ENCODE assay signal across 24 cellular contexts in the genomic region with DNA sequence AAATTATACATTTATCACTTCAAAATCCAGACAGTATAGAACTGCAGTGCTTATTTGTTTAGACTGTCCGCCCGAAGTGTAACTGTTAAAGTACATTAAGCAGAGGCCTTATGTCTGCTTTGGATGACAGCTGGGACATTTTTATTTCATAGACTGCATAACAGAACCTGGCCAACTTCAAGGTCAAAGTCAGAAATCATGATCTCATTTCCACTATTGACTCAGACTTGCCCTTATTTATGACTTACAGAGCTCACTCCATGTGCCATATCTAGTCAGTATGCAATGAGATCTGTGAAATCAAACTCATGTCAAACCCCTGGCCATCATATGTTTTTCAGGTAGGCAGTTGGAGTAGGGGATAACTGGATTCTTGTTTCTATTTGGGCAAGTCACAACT.
DNase-seq lines count a peak whose midpoint lies in the region; ATAC-seq, FAIRE-seq and TF ChIP-seq lines count a peak whose summit lies in the region.
"Had no signal": no experiment of that assay in that cellular context is flagged by ENCODE, and none has a peak within 500 bp of the region (broad histone marks: within the 10 kb centered on the region; RNA-seq: fewer than 3 reads in every experiment).

No MANE protein-coding gene starts in this region.

- no peaks in the 10 kb centered on the region for H4K20me1 ChIP-seq in smooth muscle cell (ENCODE audit: low read depth)

- peaks cover 8% of the 10 kb centered on the region for H3F3A ChIP-seq in smooth muscle cell (ENCODE audit: low read depth)

- peaks cover 6% of the 10 kb centered on the region for H3K4me1 ChIP-seq in smooth muscle cell (ENCODE audit: low read depth)
- H3K4me1 ChIP-seq: SJSA1 had no signal

- no peaks in the 10 kb centered on the region for H3K79me2 ChIP-seq in smooth muscle cell (ENCODE audit: low read depth)

- no peaks in the 10 kb centered on the region for H3K4me1 Mint-ChIP-seq in activated CD8-positive, alpha-beta T cell treated with anti-CD3 and anti-CD28 coated beads, Interleukin-2, amount 10 ng/mL, durations not matched to agents 7 days and 5 days (ENCODE audit: low read depth)
- H3K4me1 Mint-ChIP-seq: CD14-positive monocyte, IgD-negative memory B cell had no signal

- CTCF ChIA-PET in activated CD8-positive, alpha-beta T cell treated with anti-CD3 and anti-CD28 coated beads, Interleukin-2, amount 10 ng/mL, durations not matched to agents 7 days and 5 days (lab: Charles Lee), result no interaction called here

- no peak for ATAC-seq in activated CD8-positive, alpha-beta T cell treated with anti-CD3 and anti-CD28 coated beads, Interleukin-2, amount 10 ng/mL, durations not matched to agents 7 days and 5 days
- ATAC-seq: GM12878, HCT116 had no signal

- no peaks in the 10 kb centered on the region for H3K36me3 Mint-ChIP-seq in activated CD8-positive, alpha-beta T cell treated with anti-CD3 and anti-CD28 coated beads, Interleukin-2, amount 10 ng/mL, durations not matched to agents 7 days and 5 days (ENCODE audit: low read depth)
- H3K36me3 Mint-ChIP-seq: CD14-positive monocyte had no signal

- no peaks in the 10 kb centered on the region for H3K36me3 ChIP-seq in smooth muscle cell (ENCODE audit: low read depth)
- H3K36me3 ChIP-seq: SJSA1 had no signal

- no peaks in the 10 kb centered on the region for H3K9me3 Mint-ChIP-seq in activated CD8-positive, alpha-beta T cell treated with anti-CD3 and anti-CD28 coated beads, Interleukin-2, amount 10 ng/mL, durations not matched to agents 7 days and 5 days (ENCODE audit: insufficient read depth)
- H3K9me3 Mint-ChIP-seq: IgD-negative memory B cell had no signal

- H3K4me3 ChIP-seq in smooth muscle cell, result no peak overlapping the region
- H3K4me3 ChIP-seq: GM12878, PC-9, SJSA1 had no signal

- DNase-seq in DMS53 (lab: John Stamatoyannopoulos, UW) (peak; percentile 8), DMS53 treated with DMSO at 0.1 percent for 48 hours (lab: John Stamatoyannopoulos, UW; ENCODE audit: unreplicated experiment) (no peak), dermis blood vessel endothelial cell (peak; percentile 71), smooth muscle cell (lab: John Stamatoyannopoulos, UW; ENCODE audit: unreplicated experiment) (no peak), NK-92 (lab: John Stamatoyannopoulos, UW; ENCODE audit: unreplicated experiment) (no peak)
- DNase-seq in activated CD8-positive, alpha-beta T cell treated with anti-CD3 and anti-CD28 coated beads, Interleukin-2, amount 10 ng/mL, durations not matched to agents 7 days and 5 days, result no peak
- no peak for DNase-seq in activated effector memory CD4-positive, alpha-beta T cell treated with anti-CD3 and anti-CD28 coated beads, Interleukin-2, amount 50 U/mL, for 16 hours
- DNase-seq: 8988T, EL, GOT3, Karpas-422, NCI-H1048, NCI-H1436, NCI-H2029 treated with DMSO at 0.1 percent for 48 hours, NCI-H510A treated with DMSO at 0.1 percent for 48 hours, PC-9 had no signal

- peak; percentile 9 for FAIRE-seq in islet of Langerhans (lab: Jason Lieb, UNC)
- FAIRE-seq: GM12878, GM18507 had no signal

- no peak overlapping the region for H3K9ac ChIP-seq in smooth muscle cell (ENCODE audit: low read depth)

- no peaks in the 10 kb centered on the region for H3K27me3 ChIP-seq in smooth muscle cell (ENCODE audit: low read depth)
- H3K27me3 ChIP-seq: SJSA1 had no signal

- no peak for TF ChIP-seq CTCF in smooth muscle cell (IDR thresholded peaks at IDR 0.05; ENCODE audit: borderline replicate concordance, insufficient read depth, poor library complexity, severe bottlenecking)

- H3K4me3 Mint-ChIP-seq in activated CD8-positive, alpha-beta T cell treated with anti-CD3 and anti-CD28 coated beads, Interleukin-2, amount 10 ng/mL, durations not matched to agents 7 days and 5 days, result no peak overlapping the region
- H3K4me3 Mint-ChIP-seq: CD14-positive monocyte, IgD-negative memory B cell had no signal

- H3K27ac ChIP-seq in smooth muscle cell (ENCODE audit: low read depth), result no peak overlapping the region
- H3K27ac ChIP-seq: PC-9, RWPE1, SJSA1 had no signal

- H3K27ac Mint-ChIP-seq in activated CD8-positive, alpha-beta T cell treated with anti-CD3 and anti-CD28 coated beads, Interleukin-2, amount 10 ng/mL, durations not matched to agents 7 days and 5 days, result no peak overlapping the region
- H3K27ac Mint-ChIP-seq: CD14-positive monocyte, IgD-negative memory B cell had no signal

- no peak overlapping the region for H3K4me2 ChIP-seq in smooth muscle cell
- H3K4me2 ChIP-seq: PC-9 had no signal

- no peaks in the 10 kb centered on the region for H3K27me3 Mint-ChIP-seq in activated CD8-positive, alpha-beta T cell treated with anti-CD3 and anti-CD28 coated beads, Interleukin-2, amount 10 ng/mL, durations not matched to agents 7 days and 5 days (ENCODE audit: low read depth)
- H3K27me3 Mint-ChIP-seq: IgD-negative memory B cell had no signal

- POLR2A ChIA-PET in activated CD8-positive, alpha-beta T cell treated with anti-CD3 and anti-CD28 coated beads, Interleukin-2, amount 10 ng/mL, durations not matched to agents 7 days and 5 days (lab: Charles Lee), result no interaction called here

- WGBS in smooth muscle cell (ENCODE audit: low lambda C conversion rate), result 26% methylated on average over 2 of the region's 2 CpGs

- H3K9me3 ChIP-seq in smooth muscle cell (replicated peaks; ENCODE audit: low read depth), result no peaks in the 10 kb centered on the region
- H3K9me3 ChIP-seq: SJSA1 had no signal

- H2AFZ ChIP-seq in smooth muscle cell (ENCODE audit: low read depth), result peak overlapping the region; percentile 6
- H2AFZ ChIP-seq: PC-9 had no signal

Comparison
In these comparisons a context has a peak if more than half of its experiments do, and no peak if none do; other contexts are left out.
1. DNase-seq: peak in DMS53 (single experiment) and dermis blood vessel endothelial cell (single experiment); none in DMS53 treated with DMSO at 0.1 percent for 48 hours (single experiment), smooth muscle cell (single experiment), activated CD8-positive, alpha-beta T cell treated with anti-CD3 and anti-CD28 coated beads, Interleukin-2, amount 10 ng/mL, durations not matched to agents 7 days and 5 days (single experiment), NK-92 (single experiment) and activated effector memory CD4-positive, alpha-beta T cell treated with anti-CD3 and anti-CD28 coated beads, Interleukin-2, amount 50 U/mL, for 16 hours (single experiment).